Comparison of ENCODE assay signal across 8 cellular contexts in the genomic region with DNA sequence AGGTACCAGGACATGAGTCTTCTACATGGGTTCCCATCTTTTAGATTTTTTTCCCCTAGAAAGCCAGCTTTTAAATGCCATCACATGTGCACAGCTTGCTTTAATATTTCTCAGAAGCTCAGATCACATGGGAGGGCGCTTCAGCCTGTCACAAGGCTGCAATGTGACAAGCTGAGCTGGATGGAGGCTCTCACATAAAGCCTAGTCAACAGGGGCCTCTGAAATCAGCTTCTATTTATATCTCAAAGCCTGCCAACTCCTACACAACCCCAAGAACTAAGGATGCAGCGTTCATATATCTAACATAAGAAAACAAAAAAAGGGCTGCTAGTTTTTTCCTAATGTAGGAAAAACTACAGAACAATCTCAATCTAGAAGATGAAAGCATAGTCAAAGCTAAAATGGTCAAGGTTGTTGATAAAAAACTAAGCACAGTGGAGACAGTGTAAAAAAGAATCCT. TPM values are rescaled to one million over a fixed set of nuclear protein-coding genes. Genes with fewer than 3 reads are reported as not detected.
DNase-seq lines count a peak whose midpoint lies in the region; ATAC-seq and TF ChIP-seq lines count a peak whose summit lies in the region.

No MANE protein-coding gene starts in this region.

- POLR2A ChIA-PET in CD4-positive, alpha-beta T cell (lab: Charles Lee) = interaction anchor here (0.7 to 1.4 kb wide), 5 partner anchors 9 to 452 kb away, joined by 3 to 7 read pairs (median 4); a partner anchor contains a TSS

- peaks cover 20% of the 10 kb centered on the region for H3K4me1 ChIP-seq in RWPE2 (ENCODE audit: insufficient read depth, poor library complexity, severe bottlenecking)
- peaks cover 81% of the 10 kb centered on the region for H3K4me1 ChIP-seq in left ventricle myocardium inferior
- H3K4me1 ChIP-seq in vagina = peaks cover 59% of the 10 kb centered on the region

- peak overlapping the region; percentile 99 for H3K27ac Mint-ChIP-seq in CD4-positive, alpha-beta T cell

- CTCF ChIA-PET in CD4-positive, alpha-beta T cell (lab: Charles Lee) = interaction anchor here (1.0 to 1.8 kb wide), 2 partner anchors 9 to 30 kb away, joined by 3 to 4 read pairs; no protein-coding TSS in a partner anchor

- peaks cover 73% of the 10 kb centered on the region for H3K4me1 Mint-ChIP-seq in CD4-positive, alpha-beta T cell (ENCODE audit: low read depth)

- TF ChIP-seq CTCF in CD4-positive, alpha-beta T cell (IDR thresholded peaks at IDR 0.05) = no peak
- no peak for TF ChIP-seq CTCF in RWPE2 (IDR thresholded peaks at IDR 0.05; ENCODE audit: poor library complexity, severe bottlenecking)
- TF ChIP-seq CTCF in left ventricle myocardium inferior (IDR thresholded peaks at IDR 0.05; ENCODE audit: borderline replicate concordance) = no peak
- no peak for TF ChIP-seq CTCF in vagina (IDR thresholded peaks at IDR 0.05)

- no peaks in the 10 kb centered on the region for H3K27me3 ChIP-seq in CD4-positive, alpha-beta T cell (ENCODE audit: control insufficient read depth, insufficient read depth, low read length)
- H3K27me3 ChIP-seq in RWPE2 (ENCODE audit: insufficient read depth, poor library complexity, severe bottlenecking) (no peaks in the 10 kb centered on the region), left ventricle myocardium inferior (ENCODE audit: low read depth) (no peaks in the 10 kb centered on the region), vagina (no peaks in the 10 kb centered on the region)

- peaks cover 67% of the 10 kb centered on the region for H3K36me3 Mint-ChIP-seq in CD4-positive, alpha-beta T cell (ENCODE audit: low read depth)

- H3K27ac ChIP-seq in CD4-positive, alpha-beta T cell (ENCODE audit: low read depth, low read length) = no peak overlapping the region
- H3K27ac ChIP-seq in RWPE2 (ENCODE audit: poor library complexity, severe bottlenecking) = peak overlapping the region; percentile 84
- H3K27ac ChIP-seq in angular gyrus (ENCODE audit: low read depth, low read length) = peak overlapping the region; percentile 100
- H3K27ac ChIP-seq in left ventricle myocardium inferior (replicated peaks) = peak overlapping the region; percentile 100
- H3K27ac ChIP-seq in vagina = peak overlapping the region; percentile 100

- H3K36me3 ChIP-seq in RWPE2 (ENCODE audit: low read depth) = peaks cover 59% of the 10 kb centered on the region
- H3K36me3 ChIP-seq in left ventricle myocardium inferior = peaks cover 31% of the 10 kb centered on the region
- peaks cover 0 to 26% of the 10 kb centered on the region in 2 donors for H3K36me3 ChIP-seq in vagina

- H3K4me3 Mint-ChIP-seq in CD4-positive, alpha-beta T cell = peak overlapping the region; percentile 99

- DNase-seq in CD4-positive, alpha-beta T cell = peak in 9 of 10 experiments; percentile 5 to 37 (median 14)
- DNase-seq in GM19240 (ENCODE audit: insufficient read length, low spot score) (peak; percentile 29), RWPE2 (ENCODE audit: low spot score) (no peak), left ventricle myocardium inferior (peak; percentile 54), posterior vena cava (ENCODE audit: low spot score) (peak; percentile 86), vagina (ENCODE audit: extremely low spot score in 2 of 2) (peak in 1 of 2 donors; percentile 91)

- peak in 1 of 2 donors; percentile 33 for TF ChIP-seq POLR2A in vagina (IDR thresholded peaks at IDR 0.05)

- H3K9me3 Mint-ChIP-seq in CD4-positive, alpha-beta T cell = no peaks in the 10 kb centered on the region

- H3K4me3 ChIP-seq in RWPE2 (ENCODE audit: severe bottlenecking) = peak overlapping the region; percentile 82
- peak overlapping the region; percentile 86 for H3K4me3 ChIP-seq in left ventricle myocardium inferior
- peak overlapping the region; percentile 85 to 89 for H3K4me3 ChIP-seq in vagina

- H3K27me3 Mint-ChIP-seq in CD4-positive, alpha-beta T cell = no peaks in the 10 kb centered on the region

- intact Hi-C loops in CD4-positive, alpha-beta T cell (cut with DNase I, micrococcal nuclease) = loop anchor here (5.0 to 10.0 kb wide), 5 partner anchors 82 to 1948 kb away; a partner anchor contains a TSS
- intact Hi-C loops in left ventricle myocardium inferior (cut with micrococcal nuclease) (loop anchor here (10.0 kb wide), 1 partner anchor 212 kb away; no protein-coding TSS in a partner anchor), posterior vena cava (cut with DNase I) (loop anchor here in 1 of 2 donors (10.0 kb wide), 1 partner anchor 722 kb away; no protein-coding TSS in a partner anchor), vagina (cut with DNase I) (loop anchor here (10.0 kb wide), 2 partner anchors 222 to 598 kb away; a partner anchor contains a TSS)

- H3K9me3 ChIP-seq in CD4-positive, alpha-beta T cell (ENCODE audit: control insufficient read depth, low read length) = no peaks in the 10 kb centered on the region
- no peaks in the 10 kb centered on the region for H3K9me3 ChIP-seq in RWPE2 (ENCODE audit: severe bottlenecking)
- no peaks in the 10 kb centered on the region for H3K9me3 ChIP-seq in left ventricle myocardium inferior (replicated peaks)
- no peaks in the 10 kb centered on the region for H3K9me3 ChIP-seq in vagina

- peak; percentile 15 for ATAC-seq in CD4-positive, alpha-beta T cell (ENCODE audit: poor library complexity)
- ATAC-seq in HG03469 (IDR thresholded peaks at IDR 0.05; ENCODE audit: unreplicated experiment) = peak; percentile 42
- no peak for ATAC-seq in RWPE2 (ENCODE audit: low read depth)

RNA-seq across cellular contexts. Expression of a gene that starts 2.3 kb away (rescaled TPM):
- total RNA-seq in CD4-positive, alpha-beta T cell = 100 to 1,000 TPM; 368 TPM
- total RNA-seq in left ventricle myocardium inferior = 183 TPM
- 100 to 1,000 TPM; 141 to 175 TPM for total RNA-seq in posterior vena cava
- 277 TPM for total RNA-seq in vagina
